In the genomic region with DNA sequence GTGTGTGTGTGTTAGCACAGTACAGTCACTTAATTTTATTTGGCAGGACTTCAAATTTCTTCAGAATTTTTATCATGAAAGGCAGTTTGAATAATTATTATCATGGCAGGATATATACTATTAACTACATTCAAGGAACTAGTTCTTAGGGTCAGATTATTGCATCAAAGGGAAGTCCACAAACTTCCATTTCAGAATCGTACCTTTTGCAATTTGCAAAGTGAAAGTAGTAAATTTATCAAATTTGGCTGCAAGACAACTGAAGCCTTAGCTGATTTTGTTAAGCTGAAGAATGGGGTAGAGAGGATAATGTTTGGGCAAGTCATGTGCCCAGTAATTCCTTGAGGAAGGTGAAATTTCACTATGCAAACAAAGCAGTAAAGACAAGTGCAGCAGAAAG, we compare ENCODE assay signal across 14 cellular contexts.
"Had no signal": no experiment of that assay in that cellular context is flagged by ENCODE, and none has a peak within 500 bp of the region (broad histone marks: within the 10 kb centered on the region; RNA-seq: fewer than 3 reads in every experiment).

No MANE protein-coding gene starts in this region.

- H3K27ac ChIP-seq: gastroesophageal sphincter, thoracic aorta, WERI-Rb-1 had no signal

- ATAC-seq: activated CD4-positive, alpha-beta T cell treated with anti-CD3 and anti-CD28 coated beads for 36 hours; activated CD8-positive, alpha-beta T cell treated with anti-CD3 and anti-CD28 coated beads for 36 hours; gastroesophageal sphincter; stimulated activated naive CD8-positive, alpha-beta T cell treated with anti-CD3 and anti-CD28 coated beads, Interleukin-15, amount 100 ng/mL, for 72 hours had no signal

- H3K27me3 ChIP-seq: gastroesophageal sphincter had no signal

- H3K36me3 ChIP-seq: thoracic aorta had no signal

- DNase-seq: activated CD4-positive, alpha-beta T cell treated with anti-CD3 and anti-CD28 coated beads for 36 hours; activated CD8-positive, alpha-beta memory T cell treated with anti-CD3 and anti-CD28 coated beads, Interleukin-2, amount 50 U/mL, for 4 hours; activated CD8-positive, alpha-beta T cell treated with anti-CD3 and anti-CD28 coated beads for 36 hours; activated naive CD4-positive, alpha-beta T cell treated with Interleukin-2 at 50 U/mL for 16 hours; cortex of kidney; effector CD8-positive, alpha-beta T cell; midbrain; retina; stimulated activated CD4-positive, alpha-beta T cell treated with anti-CD3 and anti-CD28 coated beads, Interleukin-15, amount 100 ng/mL, for 24 hours; stimulated activated CD4-positive, alpha-beta T cell treated with anti-CD3 and anti-CD28 coated beads, Interleukin-4, amount 100 ng/mL, for 24 hours; stimulated activated naive CD8-positive, alpha-beta T cell treated with anti-CD3 and anti-CD28 coated beads, Interleukin-15, amount 100 ng/mL, for 72 hours; WERI-Rb-1 had no signal

- H3K9me3 ChIP-seq: gastroesophageal sphincter, thoracic aorta had no signal

- H3K4me3 ChIP-seq: gastroesophageal sphincter, thoracic aorta had no signal
